ENCODE assay signal across 8 cellular contexts in genomic region chr12:9760699-9761406, GRCh38. TPM values are rescaled to one million over a fixed set of nuclear protein-coding genes. Genes with fewer than 3 reads are reported as not detected.
DNase-seq lines count a peak whose midpoint lies in the region; ATAC-seq, FAIRE-seq and TF ChIP-seq lines count a peak whose summit lies in the region.

Gene CD69, minus strand, starts transcription at chr12:9760901. Its CDS starts 81 bp downstream, at chr12:9760820.

- H3K4me3 ChIP-seq in kidney (ENCODE audit: low read length in 2 of 2), result no peak within 1 kb of the TSS

- CTCF ChIA-PET in activated CD4-positive, alpha-beta T cell treated with anti-CD3 and anti-CD28 coated beads, Interleukin-2, amount 10 ng/mL, durations not matched to agents 7 days and 5 days (lab: Charles Lee), result interaction anchor here (0.7 to 6.3 kb wide), 13 partner anchors 10 to 165 kb away, joined by 3 to 48 read pairs (median 4); no protein-coding TSS in a partner anchor

- no peak for TF ChIP-seq CTCF in kidney (IDR thresholded peaks at IDR 0.05; ENCODE audit: borderline replicate concordance, extremely low read depth, insufficient read depth)

- H3K36me3 ChIP-seq in kidney (ENCODE audit: control insufficient read depth in 1 of 2, insufficient read depth in 2 of 2, low read length in 2 of 2), result no peaks in the 10 kb centered on the region

- no peak for DNase-seq in GM19239 (ENCODE audit: insufficient read length, low spot score)
- DNase-seq in activated CD4-positive, alpha-beta T cell treated with anti-CD3 and anti-CD28 coated beads, Interleukin-2, amount 10 ng/mL, durations not matched to agents 7 days and 5 days, result peak; percentile 91
- peak; percentile 57 for DNase-seq in stimulated activated CD8-positive, alpha-beta memory T cell treated with anti-CD3 and anti-CD28 coated beads, Interleukin-12 subunit alpha, Interleukin-12 subunit beta, amount 100 ng/mL, for 24 hours (ENCODE audit: extremely low read depth)
- DNase-seq in kidney, result no peak
- no peak for DNase-seq in NCI-H748 (lab: John Stamatoyannopoulos, UW; ENCODE audit: unreplicated experiment)
- no peak for DNase-seq in AG08396 (ENCODE audit: low spot score)

- ATAC-seq in HG03460 (IDR thresholded peaks at IDR 0.05; ENCODE audit: unreplicated experiment), result peak; percentile 36
- ATAC-seq in esophagus mucosa, result peak; percentile 46

- no peaks in the 10 kb centered on the region for H3K4me1 ChIP-seq in kidney (ENCODE audit: control insufficient read depth in 1 of 2, insufficient read depth in 1 of 2, low read depth in 1 of 2, low read length in 2 of 2)

- POLR2A ChIA-PET in activated CD4-positive, alpha-beta T cell treated with anti-CD3 and anti-CD28 coated beads, Interleukin-2, amount 10 ng/mL, durations not matched to agents 7 days and 5 days (lab: Charles Lee), result interaction anchor here (0.5 to 10.8 kb wide), 17 partner anchors 9 to 113 kb away, joined by 3 to 125 read pairs (median 5); partner anchors contain the start of genes CLEC2B and CLEC2D

- H3K9me3 Mint-ChIP-seq in activated CD4-positive, alpha-beta T cell treated with anti-CD3 and anti-CD28 coated beads, Interleukin-2, amount 10 ng/mL, durations not matched to agents 7 days and 5 days, result peaks cover 7% of the 10 kb centered on the region

- no peak within 1 kb of the TSS for H3K9ac ChIP-seq in kidney (ENCODE audit: low read length in 2 of 2)

- no peaks in the 10 kb centered on the region for H3K9me3 ChIP-seq in kidney (ENCODE audit: control insufficient read depth in 1 of 2, low read length in 2 of 2)

- H3K36me3 Mint-ChIP-seq in activated CD4-positive, alpha-beta T cell treated with anti-CD3 and anti-CD28 coated beads, Interleukin-2, amount 10 ng/mL, durations not matched to agents 7 days and 5 days (ENCODE audit: low read depth), result peaks cover 41% of the 10 kb centered on the region

- H3K27ac ChIP-seq in kidney (ENCODE audit: low read depth in 2 of 2, low read length in 2 of 2), result no peak within 1 kb of the TSS

- H3K4me1 Mint-ChIP-seq in activated CD4-positive, alpha-beta T cell treated with anti-CD3 and anti-CD28 coated beads, Interleukin-2, amount 10 ng/mL, durations not matched to agents 7 days and 5 days, result peaks cover 51% of the 10 kb centered on the region

- H3K4me3 Mint-ChIP-seq in activated CD4-positive, alpha-beta T cell treated with anti-CD3 and anti-CD28 coated beads, Interleukin-2, amount 10 ng/mL, durations not matched to agents 7 days and 5 days, result peak within 1 kb of the TSS; percentile 99

- no peaks in the 10 kb centered on the region for H3K27me3 Mint-ChIP-seq in activated CD4-positive, alpha-beta T cell treated with anti-CD3 and anti-CD28 coated beads, Interleukin-2, amount 10 ng/mL, durations not matched to agents 7 days and 5 days

- FAIRE-seq in GM19239 (lab: Jason Lieb, UNC), result peak; percentile 99
- FAIRE-seq in kidney (lab: Jason Lieb, UNC), result no peak

- intact Hi-C loops in kidney (cut with DNase I), result no loop called here

- H3K27ac Mint-ChIP-seq in activated CD4-positive, alpha-beta T cell treated with anti-CD3 and anti-CD28 coated beads, Interleukin-2, amount 10 ng/mL, durations not matched to agents 7 days and 5 days, result peak within 1 kb of the TSS; percentile 97

RNA-seq across cellular contexts. Expression of gene CD69, which starts in this region (rescaled TPM):
- 10 to 100 TPM; 71.6 to 82.4 TPM for total RNA-seq in activated CD4-positive, alpha-beta T cell treated with anti-CD3 and anti-CD28 coated beads, Interleukin-2, amount 10 ng/mL, durations not matched to agents 7 days and 5 days
- total RNA-seq in esophagus mucosa (0.68 TPM), kidney (25.0 TPM)
- 2.2 TPM for polyA plus RNA-seq in kidney (ENCODE audit: insufficient read depth, low read depth, low replicate concordance)

Comparison
In these comparisons a context has a peak if more than half of its experiments do, and no peak if none do; other contexts are left out.
1. RNA of gene CD69 (total RNA-seq): 71.6 to 82.4 TPM in activated CD4-positive, alpha-beta T cell treated with anti-CD3 and anti-CD28 coated beads, Interleukin-2, amount 10 ng/mL, durations not matched to agents 7 days and 5 days and 25.0 TPM in kidney (single experiment); 0.68 TPM in esophagus mucosa (single experiment); every median in the first group is over 10 times any median in the second.
2. Peak in ATAC-seq in esophagus mucosa; RNA of the gene not detected or under 1 TPM.
3. DNase-seq: peak in activated CD4-positive, alpha-beta T cell treated with anti-CD3 and anti-CD28 coated beads, Interleukin-2, amount 10 ng/mL, durations not matched to agents 7 days and 5 days (single experiment) and stimulated activated CD8-positive, alpha-beta memory T cell treated with anti-CD3 and anti-CD28 coated beads, Interleukin-12 subunit alpha, Interleukin-12 subunit beta, amount 100 ng/mL, for 24 hours (single experiment); none in GM19239 (single experiment), kidney (single experiment), NCI-H748 (single experiment) and AG08396 (single experiment).